In genomic region chr7:141630621-141631020, GRCh38 we compare ENCODE assay signal across 17 cellular contexts.
"Had no signal": no experiment of that assay in that cellular context is flagged by ENCODE, and none has a peak within 500 bp of the region (broad histone marks: within the 10 kb centered on the region; RNA-seq: fewer than 3 reads in every experiment).

No MANE protein-coding gene starts in this region.

- H3K4me3 Mint-ChIP-seq: activated naive CD8-positive, alpha-beta T cell treated with anti-CD3 and anti-CD28 coated beads for 36 hours; natural killer cell had no signal

- DNase-seq: activated CD4-positive, alpha-beta T cell treated with anti-CD3 and anti-CD28 coated beads for 4 hours; activated CD4-positive, alpha-beta T cell treated with anti-CD3 and anti-CD28 coated beads, Interleukin-2, amount 50 U/mL, for 4 hours; activated effector memory CD4-positive, alpha-beta T cell treated with Interleukin-2 at 50 U/mL for 16 hours; activated naive CD4-positive, alpha-beta T cell treated with Interleukin-2 at 50 U/mL for 16 hours; activated naive CD8-positive, alpha-beta T cell treated with anti-CD3 and anti-CD28 coated beads for 36 hours; adrenal gland; aorta; body of pancreas; colonic mucosa; effector CD8-positive, alpha-beta T cell; left lung; lower lobe of right lung; mesendoderm; natural killer cell; stimulated activated naive CD4-positive, alpha-beta T cell; tibial artery; upper lobe of right lung had no signal

- H3K27me3 Mint-ChIP-seq: activated naive CD8-positive, alpha-beta T cell treated with anti-CD3 and anti-CD28 coated beads for 36 hours had no signal

- H3K27ac Mint-ChIP-seq: activated naive CD8-positive, alpha-beta T cell treated with anti-CD3 and anti-CD28 coated beads for 36 hours; natural killer cell had no signal

- H3K9me3 Mint-ChIP-seq: activated naive CD8-positive, alpha-beta T cell treated with anti-CD3 and anti-CD28 coated beads for 36 hours; natural killer cell had no signal

- ATAC-seq: body of pancreas, left lung, lower lobe of right lung, natural killer cell, upper lobe of right lung had no signal

- H3K4me1 Mint-ChIP-seq: activated naive CD8-positive, alpha-beta T cell treated with anti-CD3 and anti-CD28 coated beads for 36 hours had no signal
